In genomic region chr3:61040618-61041017, GRCh38 we compare ENCODE assay signal across 10 cellular contexts.
ATAC-seq and TF ChIP-seq lines count a peak whose summit lies in the region.
"Had no signal": no experiment of that assay in that cellular context is flagged by ENCODE, and none has a peak within 500 bp of the region (broad histone marks: within the 10 kb centered on the region; RNA-seq: fewer than 3 reads in every experiment).

No MANE protein-coding gene starts in this region.

- H3K27ac ChIP-seq in HEK293 (ENCODE audit: extremely low read depth, low read depth, low read length) = no peak overlapping the region
- H3K27ac ChIP-seq: 22Rv1; A549; BLaER1; BLaER1 treated with 17β-estradiol and CSF1 and Interleukin-3, amounts not matched to agents 10 nM and 100 nM; C4-2B had no signal

- no peaks in the 10 kb centered on the region for H3K9me3 ChIP-seq in HEK293 (ENCODE audit: control insufficient read depth, insufficient read depth, low read depth, low read length)
- H3K9me3 ChIP-seq: A549, BE2C, Caco-2 had no signal

- no peak overlapping the region for H3K4me3 ChIP-seq in HEK293 (ENCODE audit: low read depth, low read length)
- H3K4me3 ChIP-seq: A549; BLaER1; BLaER1 treated with 17β-estradiol and CSF1 and Interleukin-3, amounts not matched to agents 10 nM and 100 nM had no signal

- ATAC-seq in GM19324 (IDR thresholded peaks at IDR 0.05; ENCODE audit: low FRiP score, unreplicated experiment) = no peak
- ATAC-seq: A549; CD8-positive, alpha-beta T cell had no signal

- H3K36me3 ChIP-seq in HEK293 (ENCODE audit: control insufficient read depth in 2 of 2, insufficient read depth in 1 of 2, low read length in 2 of 2) = no peaks in the 10 kb centered on the region
- H3K36me3 ChIP-seq: BE2C; BLaER1; BLaER1 treated with 17β-estradiol and CSF1 and Interleukin-3, amounts not matched to agents 10 nM and 100 nM had no signal

- CTCF ChIA-PET in HEK293 (lab: Yijun Ruan, JAX) = interaction anchor here (0.6 kb wide), 1 partner anchor 1011 kb away, joined by 3 read pairs; no protein-coding TSS in a partner anchor

- POLR2A ChIA-PET in HEK293 (lab: Yijun Ruan, JAX) = no interaction called here

- TF ChIP-seq CTCF in HEK293 (tag by site-specific recombination; IDR thresholded peaks at IDR 0.05) = no peak

- no peaks in the 10 kb centered on the region for H3K4me1 ChIP-seq in HEK293 (ENCODE audit: control insufficient read depth, insufficient read depth, low read length)
- H3K4me1 ChIP-seq: A549; BE2C; BLaER1; BLaER1 treated with 17β-estradiol and CSF1 and Interleukin-3, amounts not matched to agents 10 nM and 100 nM; Caco-2 had no signal

TF ChIP-seq in HEK293, 187 proteins besides CTCF, POLR2A, EP300 and RAD21:
- TF ChIP-seq ZSCAN4 (tag by site-specific recombination; IDR thresholded peaks at IDR 0.05) = no peak
- no peak for TF ChIP-seq ZNF792 (tag by site-specific recombination; IDR thresholded peaks at IDR 0.05)
- no peak for TF ChIP-seq KLF9 (tag by site-specific recombination; IDR thresholded peaks at IDR 0.05; ENCODE audit: low read depth)
- no peak for TF ChIP-seq ZNF645 (tag by site-specific recombination; IDR thresholded peaks at IDR 0.05)
- peak; percentile 95 for TF ChIP-seq ZNF133 (tag by site-specific recombination; IDR thresholded peaks at IDR 0.05)
